Comparison of ENCODE assay signal across 1 cellular context in the genomic region with DNA sequence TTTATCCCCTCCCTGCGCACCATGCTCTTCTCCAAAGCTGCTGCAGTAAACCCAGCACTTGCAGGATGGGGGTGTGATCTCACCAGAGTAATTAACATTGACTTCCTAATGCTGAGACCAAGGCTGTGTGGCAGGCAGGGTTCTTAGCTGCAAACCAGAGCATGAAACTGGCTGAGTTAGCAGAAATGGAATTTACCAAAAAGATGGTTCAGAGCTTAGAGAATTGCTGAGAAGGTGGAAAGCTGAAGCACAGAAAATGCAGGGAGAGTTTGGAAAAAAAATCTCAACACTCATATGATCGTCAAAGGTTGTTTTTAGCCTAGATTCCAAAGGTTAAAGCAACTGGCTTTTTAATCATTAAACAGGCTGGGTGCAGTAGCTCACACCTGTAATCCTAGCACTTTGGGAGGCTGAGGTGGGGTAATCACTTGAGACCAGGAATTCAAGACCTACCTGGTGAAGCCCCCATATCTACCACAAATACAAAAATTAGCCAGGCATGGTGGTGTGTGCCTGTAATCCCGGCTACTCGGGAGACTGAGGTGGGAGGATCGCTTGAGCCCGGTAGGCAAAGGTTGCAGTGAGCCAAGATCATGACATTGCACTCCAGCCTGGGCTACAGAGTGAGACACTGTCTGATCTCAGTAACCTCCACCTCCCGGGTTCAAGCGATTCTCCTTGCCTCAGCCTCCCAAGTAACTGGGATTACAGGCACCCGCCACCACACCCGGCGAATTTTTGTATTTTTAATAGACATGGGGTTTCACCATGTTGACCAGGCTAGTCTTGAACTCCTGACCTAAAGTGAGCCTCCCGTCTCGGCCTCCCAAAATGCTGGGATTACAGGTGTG.
TF ChIP-seq lines count a peak whose summit lies in the region.

No MANE protein-coding gene starts in this region.

TF ChIP-seq in HepG2, 621 proteins besides CTCF, POLR2A, EP300 and RAD21 (continued from another document and continues in another):
- no peak; the same call in 1 of the 2 replicates for TF ChIP-seq SPEN (CRISPR knock-in tag; IDR thresholded peaks at IDR 0.05; ENCODE audit: low read depth)
- no peak for TF ChIP-seq ZNF253 (CRISPR knock-in tag; IDR thresholded peaks at IDR 0.05; ENCODE audit: borderline replicate concordance)
- no peak for TF ChIP-seq KAT7 (CRISPR knock-in tag; IDR thresholded peaks at IDR 0.05; ENCODE audit: borderline replicate concordance)
- no peak for TF ChIP-seq DPF2 (CRISPR knock-in tag; IDR thresholded peaks at IDR 0.05; ENCODE audit: borderline replicate concordance, low read depth)
- TF ChIP-seq, protein P1, sequence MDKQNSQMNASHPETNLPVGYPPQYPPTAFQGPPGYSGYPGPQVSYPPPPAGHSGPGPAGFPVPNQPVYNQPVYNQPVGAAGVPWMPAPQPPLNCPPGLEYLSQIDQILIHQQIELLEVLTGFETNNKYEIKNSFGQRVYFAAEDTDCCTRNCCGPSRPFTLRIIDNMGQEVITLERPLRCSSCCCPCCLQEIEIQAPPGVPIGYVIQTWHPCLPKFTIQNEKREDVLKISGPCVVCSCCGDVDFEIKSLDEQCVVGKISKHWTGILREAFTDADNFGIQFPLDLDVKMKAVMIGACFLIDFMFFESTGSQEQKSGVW (CRISPR knock-in tag; IDR thresholded peaks at IDR 0.05; ENCODE audit: borderline replicate concordance) = no peak
- 0 out of 2 replicates have a peak, but pooled peaks have one; percentile 19 for TF ChIP-seq TGIF2 (CRISPR knock-in tag; IDR thresholded peaks at IDR 0.05)
- TF ChIP-seq HOXA9 (CRISPR knock-in tag; IDR thresholded peaks at IDR 0.05; ENCODE audit: borderline replicate concordance) = 0 out of 2 replicates have a peak, but pooled peaks have one; percentile 21
- TF ChIP-seq, protein P2, sequence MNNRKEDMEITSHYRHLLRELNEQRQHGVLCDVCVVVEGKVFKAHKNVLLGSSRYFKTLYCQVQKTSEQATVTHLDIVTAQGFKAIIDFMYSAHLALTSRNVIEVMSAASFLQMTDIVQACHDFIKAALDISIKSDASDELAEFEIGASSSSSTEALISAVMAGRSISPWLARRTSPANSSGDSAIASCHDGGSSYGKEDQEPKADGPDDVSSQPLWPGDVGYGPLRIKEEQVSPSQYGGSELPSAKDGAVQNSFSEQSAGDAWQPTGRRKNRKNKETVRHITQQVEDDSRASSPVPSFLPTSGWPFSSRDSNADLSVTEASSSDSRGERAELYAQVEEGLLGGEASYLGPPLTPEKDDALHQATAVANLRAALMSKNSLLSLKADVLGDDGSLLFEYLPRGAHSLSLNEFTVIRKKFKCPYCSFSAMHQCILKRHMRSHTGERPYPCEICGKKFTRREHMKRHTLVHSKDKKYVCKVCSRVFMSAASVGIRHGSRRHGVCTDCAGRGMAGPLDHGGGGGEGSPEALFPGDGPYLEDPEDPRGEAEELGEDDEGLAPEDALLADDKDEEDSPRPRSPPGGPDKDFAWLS (CRISPR knock-in tag; IDR thresholded peaks at IDR 0.05; ENCODE audit: borderline replicate concordance) = no peak
- no peak for TF ChIP-seq KMT2B (CRISPR knock-in tag; IDR thresholded peaks at IDR 0.05)
- no peak for TF ChIP-seq ZNF703 (CRISPR knock-in tag; IDR thresholded peaks at IDR 0.05; ENCODE audit: borderline replicate concordance)
- TF ChIP-seq NFE2L1 (CRISPR knock-in tag; IDR thresholded peaks at IDR 0.05; ENCODE audit: borderline replicate concordance) = no peak
- TF ChIP-seq, protein P3, sequence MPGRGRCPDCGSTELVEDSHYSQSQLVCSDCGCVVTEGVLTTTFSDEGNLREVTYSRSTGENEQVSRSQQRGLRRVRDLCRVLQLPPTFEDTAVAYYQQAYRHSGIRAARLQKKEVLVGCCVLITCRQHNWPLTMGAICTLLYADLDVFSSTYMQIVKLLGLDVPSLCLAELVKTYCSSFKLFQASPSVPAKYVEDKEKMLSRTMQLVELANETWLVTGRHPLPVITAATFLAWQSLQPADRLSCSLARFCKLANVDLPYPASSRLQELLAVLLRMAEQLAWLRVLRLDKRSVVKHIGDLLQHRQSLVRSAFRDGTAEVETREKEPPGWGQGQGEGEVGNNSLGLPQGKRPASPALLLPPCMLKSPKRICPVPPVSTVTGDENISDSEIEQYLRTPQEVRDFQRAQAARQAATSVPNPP (CRISPR knock-in tag; IDR thresholded peaks at IDR 0.05) = no peak
- TF ChIP-seq, protein P4, sequence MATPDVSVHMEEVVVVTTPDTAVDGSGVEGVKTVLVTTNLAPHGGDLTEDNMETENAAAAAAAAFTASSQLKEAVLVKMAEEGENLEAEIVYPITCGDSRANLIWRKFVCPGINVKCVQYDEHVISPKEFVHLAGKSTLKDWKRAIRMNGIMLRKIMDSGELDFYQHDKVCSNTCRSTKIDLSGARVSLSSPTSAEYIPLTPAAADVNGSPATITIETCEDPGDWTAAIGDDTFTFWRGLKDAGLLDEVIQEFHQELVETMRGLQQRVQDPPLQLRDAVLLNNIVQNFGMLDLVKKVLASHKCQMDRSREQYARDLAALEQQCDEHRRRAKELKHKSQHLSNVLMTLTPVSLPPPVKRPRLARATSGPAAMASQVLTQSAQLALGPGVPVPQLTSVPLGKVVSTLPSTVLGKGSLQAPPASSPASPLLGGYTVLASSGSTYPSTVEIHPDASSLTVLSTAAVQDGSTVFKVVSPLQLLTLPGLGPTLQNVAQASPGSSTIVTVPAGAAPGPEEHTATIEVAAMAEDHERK (CRISPR knock-in tag; IDR thresholded peaks at IDR 0.05; ENCODE audit: low read depth) = peak; percentile 20; the same call in 1 of the 2 replicates
- TF ChIP-seq TBX2 (CRISPR knock-in tag; IDR thresholded peaks at IDR 0.05; ENCODE audit: borderline replicate concordance) = peak; percentile 98
- TF ChIP-seq ZBTB1 (CRISPR knock-in tag; IDR thresholded peaks at IDR 0.05; ENCODE audit: borderline replicate concordance) = no peak
- TF ChIP-seq HMG20A (CRISPR knock-in tag; IDR thresholded peaks at IDR 0.05; ENCODE audit: borderline replicate concordance) = peak; percentile 76; the same call in 1 of the 2 replicates
- TF ChIP-seq FOXJ3 (CRISPR knock-in tag; IDR thresholded peaks at IDR 0.05; ENCODE audit: borderline replicate concordance) = peak; percentile 74; the same call in 1 of the 2 replicates
- 0 out of 2 replicates have a peak, but pooled peaks have one; percentile 43 for TF ChIP-seq TBP (CRISPR knock-in tag; IDR thresholded peaks at IDR 0.05)
- no peak for TF ChIP-seq HIVEP1 (CRISPR knock-in tag; IDR thresholded peaks at IDR 0.05)
- TF ChIP-seq, protein P5, sequence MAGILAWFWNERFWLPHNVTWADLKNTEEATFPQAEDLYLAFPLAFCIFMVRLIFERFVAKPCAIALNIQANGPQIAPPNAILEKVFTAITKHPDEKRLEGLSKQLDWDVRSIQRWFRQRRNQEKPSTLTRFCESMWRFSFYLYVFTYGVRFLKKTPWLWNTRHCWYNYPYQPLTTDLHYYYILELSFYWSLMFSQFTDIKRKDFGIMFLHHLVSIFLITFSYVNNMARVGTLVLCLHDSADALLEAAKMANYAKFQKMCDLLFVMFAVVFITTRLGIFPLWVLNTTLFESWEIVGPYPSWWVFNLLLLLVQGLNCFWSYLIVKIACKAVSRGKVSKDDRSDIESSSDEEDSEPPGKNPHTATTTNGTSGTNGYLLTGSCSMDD (CRISPR knock-in tag; IDR thresholded peaks at IDR 0.05) = no peak
- TF ChIP-seq ONECUT2 (CRISPR knock-in tag; IDR thresholded peaks at IDR 0.05) = 0 out of 2 replicates have a peak, but pooled peaks have one; percentile 33
- peak; percentile 82; the same call in 1 of the 2 replicates for TF ChIP-seq ZNF607 (CRISPR knock-in tag; IDR thresholded peaks at IDR 0.05; ENCODE audit: borderline replicate concordance)
- TF ChIP-seq TEAD2 (CRISPR knock-in tag; IDR thresholded peaks at IDR 0.05) = no peak
- TF ChIP-seq, protein P6, sequence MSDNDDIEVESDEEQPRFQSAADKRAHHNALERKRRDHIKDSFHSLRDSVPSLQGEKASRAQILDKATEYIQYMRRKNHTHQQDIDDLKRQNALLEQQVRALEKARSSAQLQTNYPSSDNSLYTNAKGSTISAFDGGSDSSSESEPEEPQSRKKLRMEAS (IDR thresholded peaks at IDR 0.05) = 0 out of 2 replicates have a peak, but pooled peaks have one; percentile 17
- TF ChIP-seq, protein P7, sequence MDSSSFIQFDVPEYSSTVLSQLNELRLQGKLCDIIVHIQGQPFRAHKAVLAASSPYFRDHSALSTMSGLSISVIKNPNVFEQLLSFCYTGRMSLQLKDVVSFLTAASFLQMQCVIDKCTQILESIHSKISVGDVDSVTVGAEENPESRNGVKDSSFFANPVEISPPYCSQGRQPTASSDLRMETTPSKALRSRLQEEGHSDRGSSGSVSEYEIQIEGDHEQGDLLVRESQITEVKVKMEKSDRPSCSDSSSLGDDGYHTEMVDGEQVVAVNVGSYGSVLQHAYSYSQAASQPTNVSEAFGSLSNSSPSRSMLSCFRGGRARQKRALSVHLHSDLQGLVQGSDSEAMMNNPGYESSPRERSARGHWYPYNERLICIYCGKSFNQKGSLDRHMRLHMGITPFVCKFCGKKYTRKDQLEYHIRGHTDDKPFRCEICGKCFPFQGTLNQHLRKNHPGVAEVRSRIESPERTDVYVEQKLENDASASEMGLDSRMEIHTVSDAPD (CRISPR knock-in tag; IDR thresholded peaks at IDR 0.05) = no peak
- no peak for TF ChIP-seq ZFP41 (CRISPR knock-in tag; IDR thresholded peaks at IDR 0.05; ENCODE audit: borderline replicate concordance)
- no peak for TF ChIP-seq NR2F2 (IDR thresholded peaks at IDR 0.05; ENCODE audit: borderline replicate concordance, low read depth)
- peak; percentile 26; the same call in 1 of the 2 replicates for TF ChIP-seq RARA (CRISPR knock-in tag; IDR thresholded peaks at IDR 0.05)
- TF ChIP-seq ZNF567 (CRISPR knock-in tag; IDR thresholded peaks at IDR 0.05; ENCODE audit: borderline replicate concordance) = peak; percentile 65; the same call in 1 of the 2 replicates
- no peak for TF ChIP-seq JUND (CRISPR knock-in tag; IDR thresholded peaks at IDR 0.05)
- TF ChIP-seq ASH2L (IDR thresholded peaks at IDR 0.05; ENCODE audit: insufficient read length, low read depth, low read length) = peak; percentile 99
- TF ChIP-seq ZNF891 (CRISPR knock-in tag; IDR thresholded peaks at IDR 0.05) = 0 out of 2 replicates have a peak, but pooled peaks have one; percentile 43
- TF ChIP-seq ZNF644 (CRISPR knock-in tag; IDR thresholded peaks at IDR 0.05; ENCODE audit: low read depth) = no peak
- TF ChIP-seq, protein P8, sequence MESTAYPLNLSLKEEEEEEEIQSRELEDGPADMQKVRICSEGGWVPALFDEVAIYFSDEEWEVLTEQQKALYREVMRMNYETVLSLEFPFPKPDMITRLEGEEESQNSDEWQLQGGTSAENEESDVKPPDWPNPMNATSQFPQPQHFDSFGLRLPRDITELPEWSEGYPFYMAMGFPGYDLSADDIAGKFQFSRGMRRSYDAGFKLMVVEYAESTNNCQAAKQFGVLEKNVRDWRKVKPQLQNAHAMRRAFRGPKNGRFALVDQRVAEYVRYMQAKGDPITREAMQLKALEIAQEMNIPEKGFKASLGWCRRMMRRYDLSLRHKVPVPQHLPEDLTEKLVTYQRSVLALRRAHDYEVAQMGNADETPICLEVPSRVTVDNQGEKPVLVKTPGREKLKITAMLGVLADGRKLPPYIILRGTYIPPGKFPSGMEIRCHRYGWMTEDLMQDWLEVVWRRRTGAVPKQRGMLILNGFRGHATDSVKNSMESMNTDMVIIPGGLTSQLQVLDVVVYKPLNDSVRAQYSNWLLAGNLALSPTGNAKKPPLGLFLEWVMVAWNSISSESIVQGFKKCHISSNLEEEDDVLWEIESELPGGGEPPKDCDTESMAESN (CRISPR knock-in tag; conservative IDR thresholded peaks at IDR 0.05) = peak; percentile 60; the same call in 1 of the 2 replicates
- TF ChIP-seq ZBTB20 (CRISPR knock-in tag; IDR thresholded peaks at IDR 0.05; ENCODE audit: borderline replicate concordance, low read depth) = peak; percentile 78; the same call in 1 of the 2 replicates
- no peak for TF ChIP-seq ZNF44 (CRISPR knock-in tag; IDR thresholded peaks at IDR 0.05)
- TF ChIP-seq, protein P9, sequence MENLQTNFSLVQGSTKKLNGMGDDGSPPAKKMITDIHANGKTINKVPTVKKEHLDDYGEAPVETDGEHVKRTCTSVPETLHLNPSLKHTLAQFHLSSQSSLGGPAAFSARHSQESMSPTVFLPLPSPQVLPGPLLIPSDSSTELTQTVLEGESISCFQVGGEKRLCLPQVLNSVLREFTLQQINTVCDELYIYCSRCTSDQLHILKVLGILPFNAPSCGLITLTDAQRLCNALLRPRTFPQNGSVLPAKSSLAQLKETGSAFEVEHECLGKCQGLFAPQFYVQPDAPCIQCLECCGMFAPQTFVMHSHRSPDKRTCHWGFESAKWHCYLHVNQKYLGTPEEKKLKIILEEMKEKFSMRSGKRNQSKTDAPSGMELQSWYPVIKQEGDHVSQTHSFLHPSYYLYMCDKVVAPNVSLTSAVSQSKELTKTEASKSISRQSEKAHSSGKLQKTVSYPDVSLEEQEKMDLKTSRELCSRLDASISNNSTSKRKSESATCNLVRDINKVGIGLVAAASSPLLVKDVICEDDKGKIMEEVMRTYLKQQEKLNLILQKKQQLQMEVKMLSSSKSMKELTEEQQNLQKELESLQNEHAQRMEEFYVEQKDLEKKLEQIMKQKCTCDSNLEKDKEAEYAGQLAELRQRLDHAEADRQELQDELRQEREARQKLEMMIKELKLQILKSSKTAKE (CRISPR knock-in tag; IDR thresholded peaks at IDR 0.05; ENCODE audit: borderline replicate concordance) = 0 out of 2 replicates have a peak, but pooled peaks have one; percentile 35
- TF ChIP-seq, protein P10, sequence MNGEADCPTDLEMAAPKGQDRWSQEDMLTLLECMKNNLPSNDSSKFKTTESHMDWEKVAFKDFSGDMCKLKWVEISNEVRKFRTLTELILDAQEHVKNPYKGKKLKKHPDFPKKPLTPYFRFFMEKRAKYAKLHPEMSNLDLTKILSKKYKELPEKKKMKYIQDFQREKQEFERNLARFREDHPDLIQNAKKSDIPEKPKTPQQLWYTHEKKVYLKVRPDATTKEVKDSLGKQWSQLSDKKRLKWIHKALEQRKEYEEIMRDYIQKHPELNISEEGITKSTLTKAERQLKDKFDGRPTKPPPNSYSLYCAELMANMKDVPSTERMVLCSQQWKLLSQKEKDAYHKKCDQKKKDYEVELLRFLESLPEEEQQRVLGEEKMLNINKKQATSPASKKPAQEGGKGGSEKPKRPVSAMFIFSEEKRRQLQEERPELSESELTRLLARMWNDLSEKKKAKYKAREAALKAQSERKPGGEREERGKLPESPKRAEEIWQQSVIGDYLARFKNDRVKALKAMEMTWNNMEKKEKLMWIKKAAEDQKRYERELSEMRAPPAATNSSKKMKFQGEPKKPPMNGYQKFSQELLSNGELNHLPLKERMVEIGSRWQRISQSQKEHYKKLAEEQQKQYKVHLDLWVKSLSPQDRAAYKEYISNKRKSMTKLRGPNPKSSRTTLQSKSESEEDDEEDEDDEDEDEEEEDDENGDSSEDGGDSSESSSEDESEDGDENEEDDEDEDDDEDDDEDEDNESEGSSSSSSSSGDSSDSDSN (CRISPR knock-in tag; IDR thresholded peaks at IDR 0.05) = no peak; the same call in 1 of the 2 replicates
- TF ChIP-seq, protein P11, sequence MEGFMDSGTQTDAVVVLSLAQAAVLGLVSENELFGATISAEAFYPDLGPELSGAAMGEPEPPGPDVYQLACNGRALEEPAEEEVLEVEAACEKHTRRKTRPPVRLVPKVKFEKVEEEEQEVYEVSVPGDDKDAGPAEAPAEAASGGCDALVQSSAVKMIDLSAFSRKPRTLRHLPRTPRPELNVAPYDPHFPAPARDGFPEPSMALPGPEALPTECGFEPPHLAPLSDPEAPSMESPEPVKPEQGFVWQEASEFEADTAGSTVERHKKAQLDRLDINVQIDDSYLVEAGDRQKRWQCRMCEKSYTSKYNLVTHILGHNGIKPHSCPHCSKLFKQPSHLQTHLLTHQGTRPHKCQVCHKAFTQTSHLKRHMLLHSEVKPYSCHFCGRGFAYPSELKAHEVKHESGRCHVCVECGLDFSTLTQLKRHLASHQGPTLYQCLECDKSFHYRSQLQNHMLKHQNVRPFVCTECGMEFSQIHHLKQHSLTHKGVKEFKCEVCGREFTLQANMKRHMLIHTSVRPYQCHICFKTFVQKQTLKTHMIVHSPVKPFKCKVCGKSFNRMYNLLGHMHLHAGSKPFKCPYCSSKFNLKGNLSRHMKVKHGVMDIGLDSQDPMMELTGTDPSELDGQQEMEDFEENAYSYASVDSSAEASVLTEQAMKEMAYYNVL (CRISPR knock-in tag; IDR thresholded peaks at IDR 0.05; ENCODE audit: borderline replicate concordance) = peak; percentile 73; the same call in 1 of the 2 replicates
- no peak for TF ChIP-seq RORA (CRISPR knock-in tag; IDR thresholded peaks at IDR 0.05)
